ENCODE assay signal across 2 cellular contexts in genomic region chr1:209395169-209395568, GRCh38.
TF ChIP-seq lines count a peak whose summit lies in the region.

No MANE protein-coding gene starts in this region.

TF ChIP-seq in HCT116, 20 proteins besides CTCF, POLR2A, EP300 and RAD21 (continued from another document):
- TF ChIP-seq ZNF274 (IDR thresholded peaks at IDR 0.05; ENCODE audit: low read depth, low read length) (no peak), YY1 (IDR thresholded peaks at IDR 0.05; ENCODE audit: extremely low read depth, insufficient replicate concordance, low read depth, low read length) (no peak), POLR2AphosphoS5 (IDR thresholded peaks at IDR 0.05; ENCODE audit: low read depth, low read length) (no peak)
- TF ChIP-seq, protein P1, sequence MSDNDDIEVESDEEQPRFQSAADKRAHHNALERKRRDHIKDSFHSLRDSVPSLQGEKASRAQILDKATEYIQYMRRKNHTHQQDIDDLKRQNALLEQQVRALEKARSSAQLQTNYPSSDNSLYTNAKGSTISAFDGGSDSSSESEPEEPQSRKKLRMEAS (IDR thresholded peaks at IDR 0.05): no peak

TF ChIP-seq in WTC11, 78 proteins besides CTCF, POLR2A, EP300 and RAD21 (continued from another document):
- TF ChIP-seq FOXP4 (CRISPR knock-in tag; IDR thresholded peaks at IDR 0.05) (no peak), CREB1 (CRISPR knock-in tag; IDR thresholded peaks at IDR 0.05) (no peak), KAT7 (CRISPR knock-in tag; IDR thresholded peaks at IDR 0.05; ENCODE audit: borderline replicate concordance) (no peak), ZNF138 (CRISPR knock-in tag; conservative IDR thresholded peaks at IDR 0.05) (no peak), TEAD1 (CRISPR knock-in tag; IDR thresholded peaks at IDR 0.05) (no peak), ZSCAN18 (CRISPR knock-in tag; IDR thresholded peaks at IDR 0.05) (no peak), NFYB (CRISPR knock-in tag; conservative IDR thresholded peaks at IDR 0.05; ENCODE audit: low read depth) (no peak), ERG (CRISPR knock-in tag; IDR thresholded peaks at IDR 0.05) (no peak)
- TF ChIP-seq, protein P2, sequence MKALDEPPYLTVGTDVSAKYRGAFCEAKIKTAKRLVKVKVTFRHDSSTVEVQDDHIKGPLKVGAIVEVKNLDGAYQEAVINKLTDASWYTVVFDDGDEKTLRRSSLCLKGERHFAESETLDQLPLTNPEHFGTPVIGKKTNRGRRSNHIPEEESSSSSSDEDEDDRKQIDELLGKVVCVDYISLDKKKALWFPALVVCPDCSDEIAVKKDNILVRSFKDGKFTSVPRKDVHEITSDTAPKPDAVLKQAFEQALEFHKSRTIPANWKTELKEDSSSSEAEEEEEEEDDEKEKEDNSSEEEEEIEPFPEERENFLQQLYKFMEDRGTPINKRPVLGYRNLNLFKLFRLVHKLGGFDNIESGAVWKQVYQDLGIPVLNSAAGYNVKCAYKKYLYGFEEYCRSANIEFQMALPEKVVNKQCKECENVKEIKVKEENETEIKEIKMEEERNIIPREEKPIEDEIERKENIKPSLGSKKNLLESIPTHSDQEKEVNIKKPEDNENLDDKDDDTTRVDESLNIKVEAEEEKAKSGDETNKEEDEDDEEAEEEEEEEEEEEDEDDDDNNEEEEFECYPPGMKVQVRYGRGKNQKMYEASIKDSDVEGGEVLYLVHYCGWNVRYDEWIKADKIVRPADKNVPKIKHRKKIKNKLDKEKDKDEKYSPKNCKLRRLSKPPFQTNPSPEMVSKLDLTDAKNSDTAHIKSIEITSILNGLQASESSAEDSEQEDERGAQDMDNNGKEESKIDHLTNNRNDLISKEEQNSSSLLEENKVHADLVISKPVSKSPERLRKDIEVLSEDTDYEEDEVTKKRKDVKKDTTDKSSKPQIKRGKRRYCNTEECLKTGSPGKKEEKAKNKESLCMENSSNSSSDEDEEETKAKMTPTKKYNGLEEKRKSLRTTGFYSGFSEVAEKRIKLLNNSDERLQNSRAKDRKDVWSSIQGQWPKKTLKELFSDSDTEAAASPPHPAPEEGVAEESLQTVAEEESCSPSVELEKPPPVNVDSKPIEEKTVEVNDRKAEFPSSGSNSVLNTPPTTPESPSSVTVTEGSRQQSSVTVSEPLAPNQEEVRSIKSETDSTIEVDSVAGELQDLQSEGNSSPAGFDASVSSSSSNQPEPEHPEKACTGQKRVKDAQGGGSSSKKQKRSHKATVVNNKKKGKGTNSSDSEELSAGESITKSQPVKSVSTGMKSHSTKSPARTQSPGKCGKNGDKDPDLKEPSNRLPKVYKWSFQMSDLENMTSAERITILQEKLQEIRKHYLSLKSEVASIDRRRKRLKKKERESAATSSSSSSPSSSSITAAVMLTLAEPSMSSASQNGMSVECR (CRISPR knock-in tag; IDR thresholded peaks at IDR 0.05; ENCODE audit: borderline replicate concordance): no peak
